ENCODE assay signal across 17 cellular contexts in genomic region chr6:36301781-36302180, GRCh38. TPM values are rescaled to one million over a fixed set of nuclear protein-coding genes. Genes with fewer than 3 reads are reported as not detected.
DNase-seq lines count a peak whose midpoint lies in the region; ATAC-seq lines count a peak whose summit lies in the region.
"Had no signal": no experiment of that assay in that cellular context is flagged by ENCODE, and none has a peak within 500 bp of the region (broad histone marks: within the 10 kb centered on the region; RNA-seq: fewer than 3 reads in every experiment).

No MANE protein-coding gene starts in this region.

- DNase-seq in NCI-H1105 treated with DMSO at 0.1 percent for 48 hours (lab: John Stamatoyannopoulos, UW) (peak; percentile 14), NCI-H1105 (lab: John Stamatoyannopoulos, UW) (no peak), M059J (ENCODE audit: low read depth) (peak; percentile 29), fibroblast of gingiva (ENCODE audit: low read depth) (peak; percentile 23), sciatic nerve (ENCODE audit: low spot score) (no peak), EL (no peak), SHP77 treated with DMSO at 0.1 percent for 48 hours (lab: John Stamatoyannopoulos, UW) (no peak)
- DNase-seq: NCI-H1417 treated with DMSO at 0.1 percent for 48 hours had no signal

- ATAC-seq in sciatic nerve (peak; percentile 88), HG03108 (IDR thresholded peaks at IDR 0.05; ENCODE audit: unreplicated experiment) (no peak)

- intact Hi-C loops in sciatic nerve (cut with DNase I) = loop anchor here (5.0 kb wide), 1 partner anchor 61 kb away; no protein-coding TSS in a partner anchor

RNA-seq across cellular contexts. Expression of gene PNPLA1, which starts 31.9 kb away (rescaled TPM):
- total RNA-seq in M059J (2014; rRNA removed; shearing (Covaris generic)) = 0.05 and 0.27 TPM in 2 replicates
- total RNA-seq in sciatic nerve = 0.22 TPM
- total RNA-seq: A172; activated CD8-positive, alpha-beta T cell treated with anti-CD3 and anti-CD28 coated beads for 36 hours; Daoy; fibroblast of villous mesenchyme; smooth muscle cell had no signal

RNA-seq across cellular contexts. Expression of gene BNIP5, which starts 34.9 kb away (rescaled TPM):
- total RNA-seq in M059J (2014; rRNA removed; shearing (Covaris generic)) = not detected in 2 replicates
- not detected for total RNA-seq in sciatic nerve
- total RNA-seq: A172; activated CD8-positive, alpha-beta T cell treated with anti-CD3 and anti-CD28 coated beads for 36 hours; adrenal gland; bronchial epithelial cell; Daoy; fibroblast of villous mesenchyme; lower leg skin; smooth muscle cell had no signal

Comparison
In these comparisons a context has a peak if more than half of its experiments do, and no peak if none do; other contexts are left out.
1. DNase-seq: peak in NCI-H1105 treated with DMSO at 0.1 percent for 48 hours (single experiment), M059J (single experiment) and fibroblast of gingiva (single experiment); none in NCI-H1105 (single experiment), sciatic nerve (single experiment), EL (single experiment) and SHP77 treated with DMSO at 0.1 percent for 48 hours (single experiment).